ENCODE assay signal across 19 cellular contexts in genomic region chr21:34867785-34868184, GRCh38.
DNase-seq lines count a peak whose midpoint lies in the region; ATAC-seq and TF ChIP-seq lines count a peak whose summit lies in the region.
"Had no signal": no experiment of that assay in that cellular context is flagged by ENCODE, and none has a peak within 500 bp of the region (broad histone marks: within the 10 kb centered on the region; RNA-seq: fewer than 3 reads in every experiment).

No MANE protein-coding gene starts in this region.

- no peak for DNase-seq in T-cell
- no peak for DNase-seq in mesothelial cell of epicardium (ENCODE audit: low spot score in 2 of 2, unreplicated experiment in 2 of 2)
- no peak for DNase-seq in GM10248 (ENCODE audit: extremely low spot score)
- DNase-seq in effector CD4-positive, alpha-beta T cell, result no peak
- DNase-seq: activated T-cell treated with anti-CD3 and anti-CD28 coated beads, Interleukin-2, amount 50 U/mL, for 4 hours; effector memory CD4-positive, alpha-beta T cell; gastrocnemius medialis; naive B cell; NCI-H1417 treated with DMSO at 0.1 percent for 48 hours; NCI-H526; ovary; stimulated activated naive CD8-positive, alpha-beta T cell treated with anti-CD3 and anti-CD28 coated beads, Interleukin-15, amount 100 ng/mL, for 72 hours had no signal

- CTCF ChIA-PET in T-cell (lab: Charles Lee) (interaction anchor here in 1 of 2 donors (0.6 kb wide), 1 partner anchor 1639 kb away, joined by 3 read pairs; no protein-coding TSS in a partner anchor), GM10248 (lab: Yijun Ruan, JAX) (interaction anchor here (1.0 to 2.1 kb wide), 5 partner anchors 11 to 120 kb away, joined by 3 to 5 read pairs (median 4); no protein-coding TSS in a partner anchor)

- no peaks in the 10 kb centered on the region for H3K9me2 ChIP-seq in DOHH2 (replicated peaks; ENCODE audit: control insufficient read depth, low read length)

- POLR2A ChIA-PET in T-cell (lab: Charles Lee), result no interaction called here
- POLR2A ChIA-PET in GM10248 (lab: Yijun Ruan, JAX), result no interaction called here

- H3K4me1 Mint-ChIP-seq in T-cell (peaks cover 42 to 59% (median 50%) of the 10 kb centered on the region in 3 donors), mesothelial cell of epicardium (peaks cover 68% of the 10 kb centered on the region)

- no peak for ATAC-seq in T-cell (replicated peaks in 1 of 4)
- ATAC-seq in HG03378 (IDR thresholded peaks at IDR 0.05; ENCODE audit: unreplicated experiment), result no peak
- ATAC-seq: activated T-cell treated with anti-CD3 and anti-CD28 coated beads, Interleukin-2, amount 50 U/mL, for 4 hours; gastrocnemius medialis; stimulated activated naive CD8-positive, alpha-beta T cell treated with anti-CD3 and anti-CD28 coated beads, Interleukin-15, amount 100 ng/mL, for 72 hours had no signal

- peaks cover 64% of the 10 kb centered on the region for H3K36me3 Mint-ChIP-seq in T-cell
- H3K36me3 Mint-ChIP-seq in mesothelial cell of epicardium, result peaks cover 9% of the 10 kb centered on the region
- H3K36me3 Mint-ChIP-seq: type B pancreatic cell had no signal

- H3K27ac Mint-ChIP-seq in T-cell, result peak overlapping the region; percentile 25 to 78
- H3K27ac Mint-ChIP-seq in mesothelial cell of epicardium, result peak overlapping the region; percentile 77
- H3K27ac Mint-ChIP-seq: naive B cell, type B pancreatic cell had no signal

- no peaks in the 10 kb centered on the region for H3K27me3 ChIP-seq in BLaER1 treated with 17β-estradiol and CSF1 and Interleukin-3, amounts not matched to agents 10 nM and 100 nM
- no peaks in the 10 kb centered on the region for H3K27me3 ChIP-seq in DOHH2 (ENCODE audit: control insufficient read depth, low read length)
- H3K27me3 ChIP-seq: gastrocnemius medialis, ovary had no signal

- no peaks in the 10 kb centered on the region for H3K9me3 ChIP-seq in BLaER1 treated with 17β-estradiol and CSF1 and Interleukin-3, amounts not matched to agents 10 nM and 100 nM (replicated peaks in 1 of 11)
- H3K9me3 ChIP-seq in DOHH2 (ENCODE audit: control insufficient read depth, insufficient read depth, low read length), result no peaks in the 10 kb centered on the region
- H3K9me3 ChIP-seq: esophagus muscularis mucosa, gastrocnemius medialis, ovary had no signal

- no peaks in the 10 kb centered on the region for H3K27me3 Mint-ChIP-seq in T-cell
- no peaks in the 10 kb centered on the region for H3K27me3 Mint-ChIP-seq in mesothelial cell of epicardium (ENCODE audit: low read depth)
- H3K27me3 Mint-ChIP-seq: activated naive CD8-positive, alpha-beta T cell; naive B cell; stimulated activated naive CD8-positive, alpha-beta T cell treated with anti-CD3 and anti-CD28 coated beads, Interleukin-15, amount 100 ng/mL, for 72 hours had no signal

- H3K4me3 ChIP-seq in BLaER1 treated with 17β-estradiol and CSF1 and Interleukin-3, amounts not matched to agents 10 nM and 100 nM, result peak overlapping the region in 1 of 10 experiments; percentile 3; a peak in 3 of 20 replicates
- H3K4me3 ChIP-seq in DOHH2 (ENCODE audit: low read length), result 0 out of 2 replicates have a peak overlapping the region, but pooled peaks have one; percentile 14
- H3K4me3 ChIP-seq: esophagus muscularis mucosa, gastrocnemius medialis, ovary had no signal

- no peak overlapping the region for H3K27ac ChIP-seq in BLaER1 treated with 17β-estradiol and CSF1 and Interleukin-3, amounts not matched to agents 10 nM and 100 nM
- peak overlapping the region; percentile 93 for H3K27ac ChIP-seq in DOHH2 (ENCODE audit: low read depth, low read length)
- H3K27ac ChIP-seq: esophagus muscularis mucosa, ovary, VCaP had no signal

- H3K9me3 Mint-ChIP-seq in T-cell (no peaks in the 10 kb centered on the region), mesothelial cell of epicardium (no peaks in the 10 kb centered on the region)
- H3K9me3 Mint-ChIP-seq: activated T-cell treated with anti-CD3 and anti-CD28 coated beads, Interleukin-2, amount 50 U/mL, for 4 hours; naive B cell; stimulated activated naive CD8-positive, alpha-beta T cell treated with anti-CD3 and anti-CD28 coated beads, Interleukin-15, amount 100 ng/mL, for 72 hours; type B pancreatic cell had no signal

- H4K20me1 ChIP-seq in BLaER1 treated with 17β-estradiol and CSF1 and Interleukin-3, amounts not matched to agents 10 nM and 100 nM, result peaks cover 100% of the 10 kb centered on the region in 11 experiments
- H4K20me1 ChIP-seq in DOHH2 (ENCODE audit: control insufficient read depth, insufficient read depth, low read depth, low read length), result peaks cover 12% of the 10 kb centered on the region; the same call in 1 of the 2 replicates

- H3K79me2 ChIP-seq in DOHH2 (ENCODE audit: control insufficient read depth, low read length), result peaks cover 56% of the 10 kb centered on the region

- H3K4me2 ChIP-seq in BLaER1 treated with 17β-estradiol and CSF1 and Interleukin-3, amounts not matched to agents 10 nM and 100 nM, result peak overlapping the region; percentile 48 to 90 (median 72)
- H3K4me2 ChIP-seq in DOHH2 (ENCODE audit: low read length), result peak overlapping the region; percentile 19

- H3F3A ChIP-seq in DOHH2 (ENCODE audit: control insufficient read depth, insufficient read depth), result peaks cover 21% of the 10 kb centered on the region

- TF ChIP-seq CTCF in DOHH2 (IDR thresholded peaks at IDR 0.05; ENCODE audit: low read depth, low read length, poor library complexity, severe bottlenecking) (no peak), mesothelial cell of epicardium (IDR thresholded peaks at IDR 0.05; ENCODE audit: unreplicated experiment) (no peak), GM10248 (IDR thresholded peaks at IDR 0.05; ENCODE audit: control extremely low read depth, extremely low read depth, low read depth, missing control alignments) (no peak)

- H3K9ac ChIP-seq in BLaER1 treated with 17β-estradiol and CSF1 and Interleukin-3, amounts not matched to agents 10 nM and 100 nM, result peak overlapping the region in 2 of 11 experiments; percentile 10; a peak in 1 of 22 replicates

- H3K4me3 Mint-ChIP-seq in T-cell (no peak overlapping the region), mesothelial cell of epicardium (no peak overlapping the region)
- H3K4me3 Mint-ChIP-seq: activated naive CD8-positive, alpha-beta T cell; activated T-cell treated with anti-CD3 and anti-CD28 coated beads, Interleukin-2, amount 50 U/mL, for 4 hours; naive B cell; stimulated activated naive CD8-positive, alpha-beta T cell treated with anti-CD3 and anti-CD28 coated beads, Interleukin-15, amount 100 ng/mL, for 72 hours; type B pancreatic cell had no signal

- H3K4me1 ChIP-seq in BLaER1 treated with 17β-estradiol and CSF1 and Interleukin-3, amounts not matched to agents 10 nM and 100 nM, result peaks cover 88 to 100% (median 92%) of the 10 kb centered on the region in 10 experiments
- H3K4me1 ChIP-seq in DOHH2 (ENCODE audit: control insufficient read depth, low read length), result peaks cover 61% of the 10 kb centered on the region
- H3K4me1 ChIP-seq: esophagus muscularis mucosa had no signal

- H3K36me3 ChIP-seq in BLaER1 treated with 17β-estradiol and CSF1 and Interleukin-3, amounts not matched to agents 10 nM and 100 nM, result peaks cover 95 to 100% (median 100%) of the 10 kb centered on the region in 11 experiments
- peaks cover 70% of the 10 kb centered on the region for H3K36me3 ChIP-seq in DOHH2 (ENCODE audit: control insufficient read depth, low read length)
- H3K36me3 ChIP-seq: ovary had no signal
